8 cellular contexts compared by ENCODE assay signal in the genomic region with DNA sequence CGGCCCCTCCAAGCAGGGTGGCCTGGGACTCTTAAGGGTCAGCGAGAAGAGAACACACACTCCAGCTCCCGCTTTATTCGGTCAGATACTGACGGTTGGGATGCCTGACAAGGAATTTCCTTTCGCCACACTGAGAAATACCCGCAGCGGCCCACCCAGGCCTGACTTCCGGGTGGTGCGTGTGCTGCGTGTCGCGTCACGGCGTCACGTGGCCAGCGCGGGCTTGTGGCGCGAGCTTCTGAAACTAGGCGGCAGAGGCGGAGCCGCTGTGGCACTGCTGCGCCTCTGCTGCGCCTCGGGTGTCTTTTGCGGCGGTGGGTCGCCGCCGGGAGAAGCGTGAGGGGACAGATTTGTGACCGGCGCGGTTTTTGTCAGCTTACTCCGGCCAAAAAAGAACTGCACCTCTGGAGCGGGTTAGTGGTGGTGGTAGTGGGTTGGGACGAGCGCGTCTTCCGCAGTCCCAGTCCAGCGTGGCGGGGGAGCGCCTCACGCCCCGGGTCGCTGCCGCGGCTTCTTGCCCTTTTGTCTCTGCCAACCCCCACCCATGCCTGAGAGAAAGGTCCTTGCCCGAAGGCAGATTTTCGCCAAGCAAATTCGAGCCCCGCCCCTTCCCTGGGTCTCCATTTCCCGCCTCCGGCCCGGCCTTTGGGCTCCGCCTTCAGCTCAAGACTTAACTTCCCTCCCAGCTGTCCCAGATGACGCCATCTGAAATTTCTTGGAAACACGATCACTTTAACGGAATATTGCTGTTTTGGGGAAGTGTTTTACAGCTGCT. TPM values are rescaled to one million over a fixed set of nuclear protein-coding genes. Genes with fewer than 3 reads are reported as not detected.
DNase-seq lines count a peak whose midpoint lies in the region; ATAC-seq and TF ChIP-seq lines count a peak whose summit lies in the region.

A gene with protein sequence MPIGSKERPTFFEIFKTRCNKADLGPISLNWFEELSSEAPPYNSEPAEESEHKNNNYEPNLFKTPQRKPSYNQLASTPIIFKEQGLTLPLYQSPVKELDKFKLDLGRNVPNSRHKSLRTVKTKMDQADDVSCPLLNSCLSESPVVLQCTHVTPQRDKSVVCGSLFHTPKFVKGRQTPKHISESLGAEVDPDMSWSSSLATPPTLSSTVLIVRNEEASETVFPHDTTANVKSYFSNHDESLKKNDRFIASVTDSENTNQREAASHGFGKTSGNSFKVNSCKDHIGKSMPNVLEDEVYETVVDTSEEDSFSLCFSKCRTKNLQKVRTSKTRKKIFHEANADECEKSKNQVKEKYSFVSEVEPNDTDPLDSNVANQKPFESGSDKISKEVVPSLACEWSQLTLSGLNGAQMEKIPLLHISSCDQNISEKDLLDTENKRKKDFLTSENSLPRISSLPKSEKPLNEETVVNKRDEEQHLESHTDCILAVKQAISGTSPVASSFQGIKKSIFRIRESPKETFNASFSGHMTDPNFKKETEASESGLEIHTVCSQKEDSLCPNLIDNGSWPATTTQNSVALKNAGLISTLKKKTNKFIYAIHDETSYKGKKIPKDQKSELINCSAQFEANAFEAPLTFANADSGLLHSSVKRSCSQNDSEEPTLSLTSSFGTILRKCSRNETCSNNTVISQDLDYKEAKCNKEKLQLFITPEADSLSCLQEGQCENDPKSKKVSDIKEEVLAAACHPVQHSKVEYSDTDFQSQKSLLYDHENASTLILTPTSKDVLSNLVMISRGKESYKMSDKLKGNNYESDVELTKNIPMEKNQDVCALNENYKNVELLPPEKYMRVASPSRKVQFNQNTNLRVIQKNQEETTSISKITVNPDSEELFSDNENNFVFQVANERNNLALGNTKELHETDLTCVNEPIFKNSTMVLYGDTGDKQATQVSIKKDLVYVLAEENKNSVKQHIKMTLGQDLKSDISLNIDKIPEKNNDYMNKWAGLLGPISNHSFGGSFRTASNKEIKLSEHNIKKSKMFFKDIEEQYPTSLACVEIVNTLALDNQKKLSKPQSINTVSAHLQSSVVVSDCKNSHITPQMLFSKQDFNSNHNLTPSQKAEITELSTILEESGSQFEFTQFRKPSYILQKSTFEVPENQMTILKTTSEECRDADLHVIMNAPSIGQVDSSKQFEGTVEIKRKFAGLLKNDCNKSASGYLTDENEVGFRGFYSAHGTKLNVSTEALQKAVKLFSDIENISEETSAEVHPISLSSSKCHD (N-terminal part only) (plus strand): TSS at position 254 of the 775 bp plus-strand sequence. CDS start 953 bp downstream, outside the sequence.
A gene with protein sequence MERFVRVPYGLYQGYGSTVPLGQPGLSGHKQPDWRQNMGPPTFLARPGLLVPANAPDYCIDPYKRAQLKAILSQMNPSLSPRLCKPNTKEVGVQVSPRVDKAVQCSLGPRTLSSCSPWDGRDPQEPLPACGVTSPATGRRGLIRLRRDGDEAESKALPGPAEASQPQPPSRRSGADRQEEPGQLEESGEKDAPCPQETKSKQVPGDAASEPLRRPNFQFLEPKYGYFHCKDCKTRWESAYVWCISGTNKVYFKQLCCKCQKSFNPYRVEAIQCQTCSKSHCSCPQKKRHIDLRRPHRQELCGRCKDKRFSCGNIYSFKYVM (minus strand): TSS at position 109 of the 775 bp plus-strand sequence. CDS start 3,438 bp downstream, outside the sequence.

- intact Hi-C loops in activated T-helper 2 cell treated with anti-CD3 and anti-CD28 coated beads, Interferon-gamma antibody, Interleukin-2, Interleukin-4, amounts not matched to agents 10 μg/mL and 5 μg/mL and 100 μg/mL, durations not matched to agents 14 hours and 24 hours and 36 hours (cut with micrococcal nuclease) = loop anchor here (1.0 to 10.0 kb wide), 5 partner anchors 111 to 1227 kb away; partner anchors contain the start of genes FRY and N4BP2L2

- no peaks in the 10 kb centered on the region for H3K9me2 ChIP-seq in DOHH2 (replicated peaks; ENCODE audit: control insufficient read depth, low read length)

- H3F3A ChIP-seq in DOHH2 (ENCODE audit: control insufficient read depth, insufficient read depth) = 0 out of 2 replicates have a peak, but pooled peaks cover 5% of the 10 kb centered on the region

- no peaks in the 10 kb centered on the region for H3K27me3 ChIP-seq in DOHH2 (ENCODE audit: control insufficient read depth, low read length)

- H3K36me3 ChIP-seq in DOHH2 (ENCODE audit: control insufficient read depth, low read length) = peaks cover 45% of the 10 kb centered on the region

- H3K79me2 ChIP-seq in DOHH2 (ENCODE audit: control insufficient read depth, low read length) = peaks cover 55% of the 10 kb centered on the region

- H3K4me3 ChIP-seq in DOHH2 (ENCODE audit: low read length) = peak within 1 kb of the TSS; percentile 71

- H3K4me1 ChIP-seq in DOHH2 (ENCODE audit: control insufficient read depth, low read length) = peaks cover 35% of the 10 kb centered on the region

- DNase-seq in KBM-7 = peak; percentile 98
- DNase-seq in RPMI8226 = peak; percentile 90
- peak; percentile 85 for DNase-seq in activated T-helper 2 cell treated with anti-CD3 and anti-CD28 coated beads, Interferon-gamma antibody, Interleukin-2, Interleukin-4, amounts not matched to agents 10 μg/mL and 5 μg/mL and 100 μg/mL, durations not matched to agents 14 hours and 24 hours and 36 hours (ENCODE audit: low spot score)
- peak; percentile 94 for DNase-seq in fibroblast of peridontal ligament (ENCODE audit: extremely low read depth)
- DNase-seq in natural killer cell treated with Interleukin-12 subunit alpha and Interleukin-12 subunit beta and Interleukin-15 and Interleukin-18, amount 100 ng/mL, for 72 hours (ENCODE audit: low spot score) = peak; percentile 93
- DNase-seq in stimulated activated naive CD4-positive, alpha-beta T cell (lab: John Stamatoyannopoulos, UW) = peak; percentile 76 to 87 (median 82)

- H3K4me3 Mint-ChIP-seq in activated T-helper 2 cell treated with anti-CD3 and anti-CD28 coated beads, Interferon-gamma antibody, Interleukin-2, Interleukin-4, amounts not matched to agents 10 μg/mL and 5 μg/mL and 100 μg/mL, durations not matched to agents 14 hours and 24 hours and 36 hours (ENCODE audit: low read depth) = peak within 1 kb of the TSS; percentile 96
- H3K4me3 Mint-ChIP-seq in natural killer cell treated with Interleukin-12 subunit alpha and Interleukin-12 subunit beta and Interleukin-15 and Interleukin-18, amount 100 ng/mL, for 72 hours = peak within 1 kb of the TSS; percentile 97

- peak; percentile 91 for ATAC-seq in GM21723 (IDR thresholded peaks at IDR 0.05; ENCODE audit: unreplicated experiment)
- ATAC-seq in natural killer cell treated with Interleukin-12 subunit alpha and Interleukin-12 subunit beta and Interleukin-15 and Interleukin-18, amount 100 ng/mL, for 72 hours = peak; percentile 95 to 96

- H3K9me3 ChIP-seq in DOHH2 (ENCODE audit: control insufficient read depth, insufficient read depth, low read length) = no peaks in the 10 kb centered on the region

- H3K4me2 ChIP-seq in DOHH2 (ENCODE audit: low read length) = peak within 1 kb of the TSS; percentile 99

- in situ Hi-C loops in KBM-7 (cut with MboI; ENCODE audit: low pct_unique_long_range_greater_than_20kb, low sequenced_read_pairs) = no loop called here

- peak within 1 kb of the TSS; percentile 88 for H3K27ac ChIP-seq in DOHH2 (ENCODE audit: low read depth, low read length)

- H3K27me3 Mint-ChIP-seq in activated T-helper 2 cell treated with anti-CD3 and anti-CD28 coated beads, Interferon-gamma antibody, Interleukin-2, Interleukin-4, amounts not matched to agents 10 μg/mL and 5 μg/mL and 100 μg/mL, durations not matched to agents 14 hours and 24 hours and 36 hours (ENCODE audit: low read depth) = no peaks in the 10 kb centered on the region
- no peaks in the 10 kb centered on the region for H3K27me3 Mint-ChIP-seq in natural killer cell treated with Interleukin-12 subunit alpha and Interleukin-12 subunit beta and Interleukin-15 and Interleukin-18, amount 100 ng/mL, for 72 hours

- peak within 1 kb of the TSS; percentile 100 for H3K27ac Mint-ChIP-seq in activated T-helper 2 cell treated with anti-CD3 and anti-CD28 coated beads, Interferon-gamma antibody, Interleukin-2, Interleukin-4, amounts not matched to agents 10 μg/mL and 5 μg/mL and 100 μg/mL, durations not matched to agents 14 hours and 24 hours and 36 hours
- H3K27ac Mint-ChIP-seq in natural killer cell treated with Interleukin-12 subunit alpha and Interleukin-12 subunit beta and Interleukin-15 and Interleukin-18, amount 100 ng/mL, for 72 hours = peak within 1 kb of the TSS; percentile 100

- H4K20me1 ChIP-seq in DOHH2 (ENCODE audit: control insufficient read depth, insufficient read depth, low read depth, low read length) = no peaks in the 10 kb centered on the region

- H3K9me3 Mint-ChIP-seq in activated T-helper 2 cell treated with anti-CD3 and anti-CD28 coated beads, Interferon-gamma antibody, Interleukin-2, Interleukin-4, amounts not matched to agents 10 μg/mL and 5 μg/mL and 100 μg/mL, durations not matched to agents 14 hours and 24 hours and 36 hours = no peaks in the 10 kb centered on the region
- H3K9me3 Mint-ChIP-seq in natural killer cell treated with Interleukin-12 subunit alpha and Interleukin-12 subunit beta and Interleukin-15 and Interleukin-18, amount 100 ng/mL, for 72 hours = no peaks in the 10 kb centered on the region

- peaks cover 23% of the 10 kb centered on the region for H3K36me3 Mint-ChIP-seq in activated T-helper 2 cell treated with anti-CD3 and anti-CD28 coated beads, Interferon-gamma antibody, Interleukin-2, Interleukin-4, amounts not matched to agents 10 μg/mL and 5 μg/mL and 100 μg/mL, durations not matched to agents 14 hours and 24 hours and 36 hours (ENCODE audit: low read depth)
- H3K36me3 Mint-ChIP-seq in natural killer cell treated with Interleukin-12 subunit alpha and Interleukin-12 subunit beta and Interleukin-15 and Interleukin-18, amount 100 ng/mL, for 72 hours = no peaks in the 10 kb centered on the region

- H3K4me1 Mint-ChIP-seq in activated T-helper 2 cell treated with anti-CD3 and anti-CD28 coated beads, Interferon-gamma antibody, Interleukin-2, Interleukin-4, amounts not matched to agents 10 μg/mL and 5 μg/mL and 100 μg/mL, durations not matched to agents 14 hours and 24 hours and 36 hours (ENCODE audit: low read depth) = peaks cover 32% of the 10 kb centered on the region
- H3K4me1 Mint-ChIP-seq in natural killer cell treated with Interleukin-12 subunit alpha and Interleukin-12 subunit beta and Interleukin-15 and Interleukin-18, amount 100 ng/mL, for 72 hours (ENCODE audit: low read depth in 2 of 2) = peaks cover 16 to 33% of the 10 kb centered on the region in 2 donors

- no peak for TF ChIP-seq CTCF in DOHH2 (IDR thresholded peaks at IDR 0.05; ENCODE audit: low read depth, low read length, poor library complexity, severe bottlenecking)

RNA-seq across cellular contexts. Expression of the first gene that starts in this region (rescaled TPM):
- 18.6 and 19.4 TPM in 2 replicates for total RNA-seq in activated T-helper 2 cell treated with anti-CD3 and anti-CD28 coated beads, Interferon-gamma antibody, Interleukin-2, Interleukin-4, amounts not matched to agents 10 μg/mL and 5 μg/mL and 100 μg/mL, durations not matched to agents 14 hours and 24 hours and 36 hours
- 10 to 100 TPM; 11.0 to 28.5 TPM for total RNA-seq in natural killer cell treated with Interleukin-12 subunit alpha and Interleukin-12 subunit beta and Interleukin-15 and Interleukin-18, amount 100 ng/mL, for 72 hours

RNA-seq across cellular contexts. Expression of the second gene that starts in this region (rescaled TPM):
- not detected in 2 replicates for total RNA-seq in activated T-helper 2 cell treated with anti-CD3 and anti-CD28 coated beads, Interferon-gamma antibody, Interleukin-2, Interleukin-4, amounts not matched to agents 10 μg/mL and 5 μg/mL and 100 μg/mL, durations not matched to agents 14 hours and 24 hours and 36 hours
- not detected for total RNA-seq in natural killer cell treated with Interleukin-12 subunit alpha and Interleukin-12 subunit beta and Interleukin-15 and Interleukin-18, amount 100 ng/mL, for 72 hours

Comparison
In these comparisons a context has a peak if more than half of its experiments do, and no peak if none do; other contexts are left out.
1. Peak in every context shown above with its lines: DNase-seq, ATAC-seq, H3K4me3 ChIP-seq and H3K27ac ChIP-seq.